15 cellular contexts compared by ENCODE assay signal in genomic region chr14:54774824-54775223, GRCh38.
"Had no signal": no experiment of that assay in that cellular context is flagged by ENCODE, and none has a peak within 500 bp of the region (broad histone marks: within the 10 kb centered on the region; RNA-seq: fewer than 3 reads in every experiment).

No MANE protein-coding gene starts in this region.

- H3K27ac Mint-ChIP-seq: activated CD4-positive, alpha-beta memory T cell treated with anti-CD3 and anti-CD28 coated beads, Interleukin-2, amount 10 ng/mL, durations not matched to agents 7 days and 5 days; activated T-helper 1 cell treated with anti-CD3 and anti-CD28 coated beads, Interleukin-12 subunit alpha, Interleukin-12 subunit beta, Interleukin-2, Interleukin-4 antibody, amounts not matched to agents 30 ng/mL and 10 ng/mL and 1 ng/mL, durations not matched to agents 14 hours and 24 hours and 36 hours; endodermal cell; nephron progenitor cell; stimulated activated effector memory CD8-positive, alpha-beta T cell treated with anti-CD3 and anti-CD28 coated beads, Interleukin-12 subunit alpha, Interleukin-12 subunit beta, amount 100 ng/mL, for 72 hours had no signal

- H3K9me3 ChIP-seq: adrenal gland, pancreas, SJSA1, transverse colon had no signal

- H3K36me3 ChIP-seq: adrenal gland, transverse colon had no signal

- H3K4me3 ChIP-seq: adrenal gland, pancreas, SJSA1, transverse colon had no signal

- H3K27me3 ChIP-seq: adrenal gland, brain microvascular endothelial cell, pancreas, SJSA1, transverse colon had no signal

- H3K9me3 Mint-ChIP-seq: activated CD4-positive, alpha-beta memory T cell treated with anti-CD3 and anti-CD28 coated beads, Interleukin-2, amount 10 ng/mL, durations not matched to agents 7 days and 5 days; activated T-helper 1 cell treated with anti-CD3 and anti-CD28 coated beads, Interleukin-12 subunit alpha, Interleukin-12 subunit beta, Interleukin-2, Interleukin-4 antibody, amounts not matched to agents 30 ng/mL and 10 ng/mL and 1 ng/mL, durations not matched to agents 14 hours and 24 hours and 36 hours; nephron progenitor cell; stimulated activated effector memory CD8-positive, alpha-beta T cell treated with anti-CD3 and anti-CD28 coated beads, Interleukin-12 subunit alpha, Interleukin-12 subunit beta, amount 100 ng/mL, for 72 hours had no signal

- DNase-seq: activated CD4-positive, alpha-beta memory T cell treated with anti-CD3 and anti-CD28 coated beads, Interleukin-2, amount 10 ng/mL, durations not matched to agents 7 days and 5 days; activated naive CD4-positive, alpha-beta T cell; adrenal gland; brain microvascular endothelial cell; cerebellar nuclear complex; endodermal cell; erythroblast; nephron progenitor cell; T1000; transverse colon had no signal

- H3K27ac ChIP-seq: brain microvascular endothelial cell, pancreas, VCaP had no signal

- H3K4me3 Mint-ChIP-seq: activated CD4-positive, alpha-beta memory T cell treated with anti-CD3 and anti-CD28 coated beads, Interleukin-2, amount 10 ng/mL, durations not matched to agents 7 days and 5 days; activated T-helper 1 cell treated with anti-CD3 and anti-CD28 coated beads, Interleukin-12 subunit alpha, Interleukin-12 subunit beta, Interleukin-2, Interleukin-4 antibody, amounts not matched to agents 30 ng/mL and 10 ng/mL and 1 ng/mL, durations not matched to agents 14 hours and 24 hours and 36 hours; endodermal cell; nephron progenitor cell had no signal

- ATAC-seq: stimulated activated effector memory CD8-positive, alpha-beta T cell treated with anti-CD3 and anti-CD28 coated beads, Interleukin-12 subunit alpha, Interleukin-12 subunit beta, amount 100 ng/mL, for 72 hours had no signal
